1 cellular context compared by ENCODE assay signal in the genomic region with DNA sequence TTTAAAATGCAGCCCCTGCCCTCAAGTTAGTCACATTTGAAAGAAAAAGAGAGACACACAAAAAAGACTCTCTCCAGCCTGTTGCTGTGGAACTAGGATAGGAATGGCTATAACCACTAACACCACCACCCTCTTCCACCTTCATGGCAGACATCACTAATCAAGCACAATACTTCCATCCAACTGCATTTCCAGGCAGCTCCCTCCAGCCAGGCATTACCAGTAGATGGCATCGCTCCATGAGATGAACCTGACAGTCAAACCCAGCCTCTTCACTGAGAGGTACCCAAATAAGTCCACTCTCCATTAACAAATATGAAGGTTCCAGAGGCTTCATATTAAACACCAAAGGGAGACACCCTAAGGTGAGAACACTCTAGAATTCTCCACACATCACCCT.
TF ChIP-seq lines count a peak whose summit lies in the region.

No MANE protein-coding gene starts in this region.

TF ChIP-seq in WTC11, 78 proteins besides CTCF, POLR2A, EP300 and RAD21 (continued from another document):
- no peak for TF ChIP-seq TEAD4 (CRISPR knock-in tag; IDR thresholded peaks at IDR 0.05)
- TF ChIP-seq ZNF396 (CRISPR knock-in tag; IDR thresholded peaks at IDR 0.05; ENCODE audit: borderline replicate concordance): no peak
- TF ChIP-seq RELA (CRISPR knock-in tag; IDR thresholded peaks at IDR 0.05; ENCODE audit: borderline replicate concordance): no peak
- TF ChIP-seq ZNF232 (CRISPR knock-in tag; IDR thresholded peaks at IDR 0.05): no peak
- TF ChIP-seq FOXJ3 (CRISPR knock-in tag; IDR thresholded peaks at IDR 0.05; ENCODE audit: borderline replicate concordance): no peak
- TF ChIP-seq, protein P1, sequence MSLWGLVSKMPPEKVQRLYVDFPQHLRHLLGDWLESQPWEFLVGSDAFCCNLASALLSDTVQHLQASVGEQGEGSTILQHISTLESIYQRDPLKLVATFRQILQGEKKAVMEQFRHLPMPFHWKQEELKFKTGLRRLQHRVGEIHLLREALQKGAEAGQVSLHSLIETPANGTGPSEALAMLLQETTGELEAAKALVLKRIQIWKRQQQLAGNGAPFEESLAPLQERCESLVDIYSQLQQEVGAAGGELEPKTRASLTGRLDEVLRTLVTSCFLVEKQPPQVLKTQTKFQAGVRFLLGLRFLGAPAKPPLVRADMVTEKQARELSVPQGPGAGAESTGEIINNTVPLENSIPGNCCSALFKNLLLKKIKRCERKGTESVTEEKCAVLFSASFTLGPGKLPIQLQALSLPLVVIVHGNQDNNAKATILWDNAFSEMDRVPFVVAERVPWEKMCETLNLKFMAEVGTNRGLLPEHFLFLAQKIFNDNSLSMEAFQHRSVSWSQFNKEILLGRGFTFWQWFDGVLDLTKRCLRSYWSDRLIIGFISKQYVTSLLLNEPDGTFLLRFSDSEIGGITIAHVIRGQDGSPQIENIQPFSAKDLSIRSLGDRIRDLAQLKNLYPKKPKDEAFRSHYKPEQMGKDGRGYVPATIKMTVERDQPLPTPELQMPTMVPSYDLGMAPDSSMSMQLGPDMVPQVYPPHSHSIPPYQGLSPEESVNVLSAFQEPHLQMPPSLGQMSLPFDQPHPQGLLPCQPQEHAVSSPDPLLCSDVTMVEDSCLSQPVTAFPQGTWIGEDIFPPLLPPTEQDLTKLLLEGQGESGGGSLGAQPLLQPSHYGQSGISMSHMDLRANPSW (CRISPR knock-in tag; conservative IDR thresholded peaks at IDR 0.05; ENCODE audit: low read depth): no peak
- TF ChIP-seq CBFB (CRISPR knock-in tag; IDR thresholded peaks at IDR 0.05; ENCODE audit: low read depth): no peak
- TF ChIP-seq ESRRA (CRISPR knock-in tag; IDR thresholded peaks at IDR 0.05; ENCODE audit: borderline replicate concordance): no peak
- no peak for TF ChIP-seq OVOL2 (CRISPR knock-in tag; IDR thresholded peaks at IDR 0.05; ENCODE audit: borderline replicate concordance)
- TF ChIP-seq, protein P2, sequence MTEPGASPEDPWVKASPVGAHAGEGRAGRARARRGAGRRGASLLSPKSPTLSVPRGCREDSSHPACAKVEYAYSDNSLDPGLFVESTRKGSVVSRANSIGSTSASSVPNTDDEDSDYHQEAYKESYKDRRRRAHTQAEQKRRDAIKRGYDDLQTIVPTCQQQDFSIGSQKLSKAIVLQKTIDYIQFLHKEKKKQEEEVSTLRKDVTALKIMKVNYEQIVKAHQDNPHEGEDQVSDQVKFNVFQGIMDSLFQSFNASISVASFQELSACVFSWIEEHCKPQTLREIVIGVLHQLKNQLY (CRISPR knock-in tag; IDR thresholded peaks at IDR 0.05): no peak
- TF ChIP-seq, protein P3, sequence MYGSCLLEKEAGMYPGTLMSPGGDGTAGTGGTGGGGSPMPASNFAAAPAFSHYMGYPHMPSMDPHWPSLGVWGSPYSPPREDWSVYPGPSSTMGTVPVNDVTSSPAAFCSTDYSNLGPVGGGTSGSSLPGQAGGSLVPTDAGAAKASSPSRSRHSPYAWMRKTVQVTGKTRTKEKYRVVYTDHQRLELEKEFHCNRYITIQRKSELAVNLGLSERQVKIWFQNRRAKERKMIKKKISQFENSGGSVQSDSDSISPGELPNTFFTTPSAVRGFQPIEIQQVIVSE (CRISPR knock-in tag; IDR thresholded peaks at IDR 0.05; ENCODE audit: borderline replicate concordance): no peak
- TF ChIP-seq MYBL2 (CRISPR knock-in tag; IDR thresholded peaks at IDR 0.05): no peak
- TF ChIP-seq, protein P4, sequence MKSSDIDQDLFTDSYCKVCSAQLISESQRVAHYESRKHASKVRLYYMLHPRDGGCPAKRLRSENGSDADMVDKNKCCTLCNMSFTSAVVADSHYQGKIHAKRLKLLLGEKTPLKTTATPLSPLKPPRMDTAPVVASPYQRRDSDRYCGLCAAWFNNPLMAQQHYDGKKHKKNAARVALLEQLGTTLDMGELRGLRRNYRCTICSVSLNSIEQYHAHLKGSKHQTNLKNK (CRISPR knock-in tag; IDR thresholded peaks at IDR 0.05): no peak
- TF ChIP-seq CREB1 (CRISPR knock-in tag; IDR thresholded peaks at IDR 0.05): no peak
